In the genomic region with DNA sequence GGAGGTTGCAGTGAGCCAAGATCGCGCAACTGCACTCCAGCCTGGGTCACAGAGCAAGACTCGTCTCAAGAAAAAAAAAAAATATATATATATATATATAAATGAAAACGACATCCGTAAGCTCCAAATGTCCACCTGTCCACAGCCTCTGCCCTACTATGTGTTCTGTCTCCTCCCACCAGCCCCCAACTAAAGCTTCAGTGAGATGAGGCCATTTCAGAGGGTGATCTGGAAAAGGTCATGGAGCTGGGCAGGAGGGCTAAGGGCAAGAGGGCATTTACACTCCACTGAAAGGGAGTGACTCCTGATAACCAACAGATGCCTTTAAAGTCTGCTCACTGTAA, we compare ENCODE assay signal across 10 cellular contexts. TPM values are rescaled to one million over a fixed set of nuclear protein-coding genes. Genes with fewer than 3 reads are reported as not detected.
DNase-seq lines count a peak whose midpoint lies in the region; ATAC-seq and TF ChIP-seq lines count a peak whose summit lies in the region.
"Had no signal": no experiment of that assay in that cellular context is flagged by ENCODE, and none has a peak within 500 bp of the region (broad histone marks: within the 10 kb centered on the region; RNA-seq: fewer than 3 reads in every experiment).

No MANE protein-coding gene starts in this region.

- DNase-seq in NT2/D1 (ENCODE audit: low read depth, low spot score): no peak
- no peak for DNase-seq in dorsolateral prefrontal cortex
- DNase-seq in lower lobe of right lung: no peak
- no peak for DNase-seq in transverse colon
- DNase-seq in NCI-H510A treated with DMSO at 0.1 percent for 48 hours (lab: John Stamatoyannopoulos, UW): no peak
- DNase-seq in activated CD8-positive, alpha-beta memory T cell treated with anti-CD3 and anti-CD28 coated beads, Interleukin-2, amount 10 ng/mL, durations not matched to agents 7 days and 5 days: no peak
- no peak for DNase-seq in mucosa of gallbladder (ENCODE audit: low spot score)
- DNase-seq: activated CD8-positive, alpha-beta memory T cell treated with anti-CD3 and anti-CD28 coated beads, Interleukin-2, amount 50 U/mL, for 4 hours; stimulated activated naive CD4-positive, alpha-beta T cell treated with Interleukin-2 at 50 U/mL for 16 hours; T-cell had no signal

- H3K36me3 ChIP-seq in NT2/D1 (ENCODE audit: insufficient read depth, insufficient read length, low read length) (peaks cover 46% of the 10 kb centered on the region), lower lobe of right lung (no peaks in the 10 kb centered on the region), transverse colon (no peaks in the 10 kb centered on the region)

- in situ Hi-C loops in transverse colon (cut with MboI; ENCODE audit: low pct_ligation_motif_present in 1 of 4, low pct_unique_long_range_greater_than_20kb in 1 of 4, low sequenced_read_pairs in 3 of 4): no loop called here

- H3K4me3 ChIP-seq in NT2/D1 (ENCODE audit: insufficient read length, low read depth): peak overlapping the region; percentile 75
- peak overlapping the region in 46 of 59 donors; percentile 20 to 95 (median 74) for H3K4me3 ChIP-seq in dorsolateral prefrontal cortex
- peak overlapping the region; percentile 76 for H3K4me3 ChIP-seq in lower lobe of right lung
- H3K4me3 ChIP-seq in transverse colon: peak overlapping the region in 1 of 4 donors; percentile 66

- CTCF ChIA-PET in activated CD8-positive, alpha-beta memory T cell treated with anti-CD3 and anti-CD28 coated beads, Interleukin-2, amount 10 ng/mL, durations not matched to agents 7 days and 5 days (lab: Charles Lee): interaction anchor here (0.5 kb wide), 1 partner anchor 872 kb away, joined by 3 read pairs; no protein-coding TSS in a partner anchor

- H3K27ac ChIP-seq in dorsolateral prefrontal cortex: peak overlapping the region in 4 of 59 donors; percentile 15 to 91 (median 82)
- peak overlapping the region; percentile 97 for H3K27ac ChIP-seq in lower lobe of right lung
- peak overlapping the region; percentile 90 to 91 (median 90) for H3K27ac ChIP-seq in transverse colon

- 86 to 87% methylated on average over 2 to 5 of the region's 5 CpGs for WGBS in transverse colon (ENCODE audit: low coverage in 1 of 2), 2 donors

- H3K9ac ChIP-seq in NT2/D1 (ENCODE audit: insufficient read length, low read depth): peak overlapping the region; percentile 86

- no peak for ATAC-seq in lower lobe of right lung
- no peak for ATAC-seq in activated CD8-positive, alpha-beta memory T cell treated with anti-CD3 and anti-CD28 coated beads, Interleukin-2, amount 10 ng/mL, durations not matched to agents 7 days and 5 days
- ATAC-seq: T-cell had no signal

- no peak for TF ChIP-seq EP300 in transverse colon (IDR thresholded peaks at IDR 0.05; ENCODE audit: low read depth)

- H3K27ac Mint-ChIP-seq in activated CD8-positive, alpha-beta memory T cell treated with anti-CD3 and anti-CD28 coated beads, Interleukin-2, amount 10 ng/mL, durations not matched to agents 7 days and 5 days: no peak overlapping the region
- H3K27ac Mint-ChIP-seq: T-cell had no signal

- H3K4me1 ChIP-seq in NT2/D1 (ENCODE audit: insufficient read depth, insufficient read length): peaks cover 4% of the 10 kb centered on the region
- H3K4me1 ChIP-seq in lower lobe of right lung: peaks cover 83% of the 10 kb centered on the region
- peaks cover 5 to 70% (median 55%) of the 10 kb centered on the region in 4 donors for H3K4me1 ChIP-seq in transverse colon

- no peaks in the 10 kb centered on the region for H3K9me3 ChIP-seq in NT2/D1 (ENCODE audit: insufficient read depth, low read length)
- H3K9me3 ChIP-seq in lower lobe of right lung: no peaks in the 10 kb centered on the region
- H3K9me3 ChIP-seq in transverse colon: no peaks in the 10 kb centered on the region

- peaks cover 12% of the 10 kb centered on the region for H3K4me1 Mint-ChIP-seq in activated CD8-positive, alpha-beta memory T cell treated with anti-CD3 and anti-CD28 coated beads, Interleukin-2, amount 10 ng/mL, durations not matched to agents 7 days and 5 days

- no peak overlapping the region for H3K4me3 Mint-ChIP-seq in activated CD8-positive, alpha-beta memory T cell treated with anti-CD3 and anti-CD28 coated beads, Interleukin-2, amount 10 ng/mL, durations not matched to agents 7 days and 5 days
- H3K4me3 Mint-ChIP-seq: T-cell had no signal

- no peak for TF ChIP-seq POLR2A in transverse colon (IDR thresholded peaks at IDR 0.05)

- intact Hi-C loops in dorsolateral prefrontal cortex (cut with DNase I) (no loop called here), lower lobe of right lung (cut with DNase I) (no loop called here), transverse colon (cut with DNase I; ENCODE audit: low total_unique reads) (no loop called here)

- no peak for TF ChIP-seq CTCF in dorsolateral prefrontal cortex (IDR thresholded peaks at IDR 0.05 in 54 of 56, conservative IDR thresholded peaks at IDR 0.05 in 2 of 56; ENCODE audit: low read depth in 1 of 56, partially characterized antibody in 56 of 56)
- TF ChIP-seq CTCF in lower lobe of right lung (IDR thresholded peaks at IDR 0.05): no peak
- no peak for TF ChIP-seq CTCF in transverse colon (IDR thresholded peaks at IDR 0.05)

- H3K27me3 ChIP-seq in NT2/D1 (ENCODE audit: insufficient read depth, insufficient read length) (peaks cover 5% of the 10 kb centered on the region), dorsolateral prefrontal cortex (peaks cover 0 to 50% (median 0%) of the 10 kb centered on the region in 45 donors), lower lobe of right lung (ENCODE audit: low read depth) (peaks cover 29% of the 10 kb centered on the region), transverse colon (peaks cover 15% of the 10 kb centered on the region)

- no peaks in the 10 kb centered on the region for H3K36me3 Mint-ChIP-seq in activated CD8-positive, alpha-beta memory T cell treated with anti-CD3 and anti-CD28 coated beads, Interleukin-2, amount 10 ng/mL, durations not matched to agents 7 days and 5 days
- H3K36me3 Mint-ChIP-seq: T-cell had no signal

- H3K9me3 Mint-ChIP-seq in activated CD8-positive, alpha-beta memory T cell treated with anti-CD3 and anti-CD28 coated beads, Interleukin-2, amount 10 ng/mL, durations not matched to agents 7 days and 5 days (ENCODE audit: low read depth): no peaks in the 10 kb centered on the region
- H3K9me3 Mint-ChIP-seq: T-cell had no signal

- peaks cover 63% of the 10 kb centered on the region for H3K27me3 Mint-ChIP-seq in activated CD8-positive, alpha-beta memory T cell treated with anti-CD3 and anti-CD28 coated beads, Interleukin-2, amount 10 ng/mL, durations not matched to agents 7 days and 5 days

RNA-seq across cellular contexts. Expression of gene SPRY4, which starts 2.4 kb away (rescaled TPM):
- total RNA-seq in dorsolateral prefrontal cortex (10 to 100 TPM in 102 of 120 experiments, 1 to 10 TPM in 18; 7.2 to 26.4 (median 14.3) TPM), lower lobe of right lung (42.7 TPM), transverse colon (10 to 100 TPM in 3 of 4 donors, 1 to 10 TPM in 1; 8.2 to 19.3 (median 15.7) TPM), mucosa of gallbladder (17.4 TPM)
- under 1 TPM; 0.09 to 0.14 TPM for total RNA-seq in activated CD8-positive, alpha-beta memory T cell treated with anti-CD3 and anti-CD28 coated beads, Interleukin-2, amount 10 ng/mL, durations not matched to agents 7 days and 5 days

Comparison
In these comparisons a context has a peak if more than half of its experiments do, and no peak if none do; other contexts are left out.
1. RNA of gene SPRY4, which starts 2.4 kb away (total RNA-seq): 42.7 TPM in lower lobe of right lung (single experiment), 8.2 to 19.3 TPM in transverse colon, 17.4 TPM in mucosa of gallbladder (single experiment) and 7.2 to 26.4 TPM in dorsolateral prefrontal cortex; 0.09 to 0.14 TPM in activated CD8-positive, alpha-beta memory T cell treated with anti-CD3 and anti-CD28 coated beads, Interleukin-2, amount 10 ng/mL, durations not matched to agents 7 days and 5 days; every median in the first group is over 4 times any median in the second.